Comparison of ENCODE assay signal across 24 cellular contexts in genomic region chr5:123359866-123360569, GRCh38.
A peak's percentile ranks its signal among the peaks of the same experiment; 100 is the strongest.
DNase-seq lines count a peak whose midpoint lies in the region; ATAC-seq and TF ChIP-seq lines count a peak whose summit lies in the region.
"Had no signal": no experiment of that assay in that cellular context is flagged by ENCODE, and none has a peak within 500 bp of the region (broad histone marks: within the 10 kb centered on the region; RNA-seq: fewer than 3 reads in every experiment).

No MANE protein-coding gene starts in this region.

- H3K27me3 Mint-ChIP-seq in naive B cell = no peaks in the 10 kb centered on the region
- H3K27me3 Mint-ChIP-seq in activated CD4-positive, alpha-beta T cell treated with anti-CD3 and anti-CD28 coated beads, Interleukin-2, amount 10 ng/mL, durations not matched to agents 24 days and 14 days = no peaks in the 10 kb centered on the region

- H3K4me1 Mint-ChIP-seq in naive B cell = peaks cover 18 to 27% (median 21%) of the 10 kb centered on the region in 3 donors
- H3K4me1 Mint-ChIP-seq in activated CD4-positive, alpha-beta T cell treated with anti-CD3 and anti-CD28 coated beads, Interleukin-2, amount 10 ng/mL, durations not matched to agents 24 days and 14 days = no peaks in the 10 kb centered on the region

- ATAC-seq in naive B cell (ENCODE audit: low read depth in 2 of 2) (no peak), GM21526 (IDR thresholded peaks at IDR 0.05; ENCODE audit: low FRiP score, unreplicated experiment) (no peak), HG02884 (IDR thresholded peaks at IDR 0.05; ENCODE audit: unreplicated experiment) (no peak)
- ATAC-seq: natural killer cell; PC-3; stimulated activated naive CD8-positive, alpha-beta T cell treated with anti-CD3 and anti-CD28 coated beads, Interleukin-15, Interleukin-2, amounts not matched to agents 100 U/mL and 50 U/mL, for 24 hours had no signal

- peaks cover 26 to 45% of the 10 kb centered on the region in 2 donors for H3K36me3 Mint-ChIP-seq in naive B cell
- peaks cover 45% of the 10 kb centered on the region for H3K36me3 Mint-ChIP-seq in activated CD4-positive, alpha-beta T cell treated with anti-CD3 and anti-CD28 coated beads, Interleukin-2, amount 10 ng/mL, durations not matched to agents 24 days and 14 days (ENCODE audit: low read depth)

- H3K4me3 ChIP-seq in BE2C (ENCODE audit: low read depth, low read length) (no peak overlapping the region), HAP-1 (no peak overlapping the region), colonic mucosa (no peak overlapping the region)
- H3K4me3 ChIP-seq: MG63 had no signal

- intact Hi-C loops in colonic mucosa (cut with DNase I) = no loop called here
- intact Hi-C loops in activated CD4-positive, alpha-beta T cell treated with anti-CD3 and anti-CD28 coated beads, Interleukin-2, amount 10 ng/mL, durations not matched to agents 24 days and 14 days (cut with micrococcal nuclease) = loop anchor here (10.0 kb wide), 1 partner anchor 255 kb away; no protein-coding TSS in a partner anchor

- H3K27ac ChIP-seq in colonic mucosa = peak overlapping the region; percentile 1
- H3K27ac ChIP-seq: parathyroid adenoma had no signal

- DNase-seq in BE2C (peak; percentile 10), HAP-1 (ENCODE audit: low spot score in 2 of 2) (peak; percentile 43 to 62), colonic mucosa (peak; percentile 29), naive B cell (no peak), glomerular visceral epithelial cell (ENCODE audit: extremely low spot score) (no peak)
- DNase-seq in activated CD4-positive, alpha-beta T cell treated with anti-CD3 and anti-CD28 coated beads, Interleukin-2, amount 10 ng/mL, durations not matched to agents 24 days and 14 days = no peak
- DNase-seq: activated CD4-positive, alpha-beta T cell treated with anti-CD3 and anti-CD28 coated beads for 48 hours; activated CD8-positive, alpha-beta memory T cell treated with anti-CD3 and anti-CD28 coated beads, Interleukin-2, amount 50 U/mL, for 4 hours; Caco-2; dermis blood vessel endothelial cell; mesenchymal stem cell; MG63; natural killer cell; NCI-H1436; NCI-H526; PC-3; SIG-M5; stimulated activated CD4-positive, alpha-beta T cell treated with anti-CD3 and anti-CD28 coated beads, Interleukin-2, amount 100 ng/mL, for 24 hours; stimulated activated naive CD8-positive, alpha-beta T cell treated with anti-CD3 and anti-CD28 coated beads, Interleukin-15, Interleukin-2, amounts not matched to agents 100 U/mL and 50 U/mL, for 24 hours; T-helper 1 cell; trophoblast cell had no signal

- peak overlapping the region in 5 of 6 donors; percentile 3 to 95 (median 7) for H3K27ac Mint-ChIP-seq in naive B cell
- H3K27ac Mint-ChIP-seq in activated CD4-positive, alpha-beta T cell treated with anti-CD3 and anti-CD28 coated beads, Interleukin-2, amount 10 ng/mL, durations not matched to agents 24 days and 14 days = no peak overlapping the region
- H3K27ac Mint-ChIP-seq: natural killer cell had no signal

- H3K9me3 ChIP-seq in BE2C (no peaks in the 10 kb centered on the region), HAP-1 (no peaks in the 10 kb centered on the region), colonic mucosa (no peaks in the 10 kb centered on the region)

- peaks cover 9% of the 10 kb centered on the region for H3K4me1 ChIP-seq in BE2C
- H3K4me1 ChIP-seq in HAP-1 = peaks cover 7% of the 10 kb centered on the region
- H3K4me1 ChIP-seq in colonic mucosa = no peaks in the 10 kb centered on the region
- H3K4me1 ChIP-seq: Caco-2, parathyroid adenoma had no signal

- H3K27me3 ChIP-seq in BE2C (no peaks in the 10 kb centered on the region), HAP-1 (ENCODE audit: low read depth) (no peaks in the 10 kb centered on the region), colonic mucosa (no peaks in the 10 kb centered on the region)
- H3K27me3 ChIP-seq: MG63 had no signal

- H3K9ac ChIP-seq in colonic mucosa (ENCODE audit: low read depth in 2 of 2, low read length in 2 of 2) = no peak overlapping the region
- H3K9ac ChIP-seq: parathyroid adenoma had no signal

- TF ChIP-seq CTCF in BE2C (IDR thresholded peaks at IDR 0.05; ENCODE audit: low read depth, low read length) (no peak), colonic mucosa (IDR thresholded peaks at IDR 0.05) (no peak)

- no peaks in the 10 kb centered on the region for H3K36me3 ChIP-seq in BE2C
- H3K36me3 ChIP-seq in HAP-1 (replicated peaks) = 0 out of 2 replicates have a peak, but pooled peaks cover 4% of the 10 kb centered on the region
- H3K36me3 ChIP-seq in colonic mucosa = no peaks in the 10 kb centered on the region

- peak overlapping the region in 1 of 8 donors; percentile 21 for H3K4me3 Mint-ChIP-seq in naive B cell
- H3K4me3 Mint-ChIP-seq in activated CD4-positive, alpha-beta T cell treated with anti-CD3 and anti-CD28 coated beads, Interleukin-2, amount 10 ng/mL, durations not matched to agents 24 days and 14 days = no peak overlapping the region
- H3K4me3 Mint-ChIP-seq: natural killer cell had no signal

- peaks cover 0 to 6% (median 0%) of the 10 kb centered on the region in 7 donors for H3K9me3 Mint-ChIP-seq in naive B cell
- H3K9me3 Mint-ChIP-seq in activated CD4-positive, alpha-beta T cell treated with anti-CD3 and anti-CD28 coated beads, Interleukin-2, amount 10 ng/mL, durations not matched to agents 24 days and 14 days = peaks cover 7% of the 10 kb centered on the region

- in situ Hi-C loops in HAP-1 (cut with MboI; ENCODE audit: low sequenced_read_pairs) = no loop called here

Comparison
In these comparisons a context has a peak if more than half of its experiments do, and no peak if none do; other contexts are left out.
1. DNase-seq: peak in BE2C (single experiment), HAP-1 (2 of 2) and colonic mucosa (single experiment); none in naive B cell (single experiment), glomerular visceral epithelial cell (single experiment) and activated CD4-positive, alpha-beta T cell treated with anti-CD3 and anti-CD28 coated beads, Interleukin-2, amount 10 ng/mL, durations not matched to agents 24 days and 14 days (single experiment).